ENCODE assay signal across 35 cellular contexts in genomic region chr4:110348711-110349383, GRCh38.
"Had no signal": no experiment of that assay in that cellular context is flagged by ENCODE, and none has a peak within 500 bp of the region (broad histone marks: within the 10 kb centered on the region; RNA-seq: fewer than 3 reads in every experiment).

No MANE protein-coding gene starts in this region.

- H3K4me3 ChIP-seq: MG63 had no signal

- H3K27ac ChIP-seq: KMS-11 had no signal

- H3K27me3 ChIP-seq: MG63 had no signal

- H3K4me2 ChIP-seq: KMS-11 had no signal

- H3K36me3 ChIP-seq: MG63 had no signal

- H3K9me3 ChIP-seq: MG63 had no signal

- DNase-seq: Karpas-422, Kasumi-1, MG63, MM.1S, MV-4-11, NCI-H1048, NCI-H1092, NCI-H1092 treated with DMSO at 0.1 percent for 48 hours, NCI-H1105, NCI-H1105 treated with DMSO at 0.1 percent for 48 hours, NCI-H1417, NCI-H1417 treated with DMSO at 0.1 percent for 48 hours, NCI-H1436, NCI-H1436 treated with DMSO at 0.1 percent for 48 hours, NCI-H146, NCI-H1694, NCI-H1694 treated with DMSO at 0.1 percent for 48 hours, NCI-H187, NCI-H187 treated with DMSO at 0.1 percent for 48 hours, NCI-H1930, NCI-H2029, NCI-H2029 treated with DMSO at 0.1 percent for 48 hours, NCI-H2081, NCI-H2081 treated with DMSO at 0.1 percent for 48 hours, NCI-H2107, NCI-H2171, NCI-H2171 treated with DMSO at 0.1 percent for 48 hours, NCI-H2227 treated with DMSO at 0.1 percent for 48 hours, NCI-H226, NCI-H345, NCI-H446, NCI-H446 treated with DMSO at 0.1 percent for 48 hours, NCI-H510A, NCI-H510A treated with DMSO at 0.1 percent for 48 hours had no signal

- H3K9ac ChIP-seq: KMS-11 had no signal
